In the genomic region with DNA sequence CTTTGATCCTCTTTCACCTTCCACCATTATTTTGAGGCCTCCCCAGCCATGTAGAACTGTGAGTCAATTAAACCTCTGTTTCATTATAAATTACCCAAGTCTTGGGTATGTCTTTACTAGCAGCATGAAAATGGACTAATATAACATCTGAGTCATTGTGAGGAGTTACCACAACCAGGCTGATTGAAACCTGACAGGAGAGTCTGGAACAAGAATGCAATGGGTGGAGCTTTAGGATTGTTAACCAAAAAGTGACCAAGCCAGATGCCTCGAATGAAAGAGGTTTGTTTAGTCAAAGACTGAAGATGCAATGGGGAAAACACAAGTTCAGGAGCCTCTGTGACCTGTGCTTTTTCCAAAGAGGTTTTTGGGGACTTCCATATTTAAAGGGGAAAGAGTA, we compare ENCODE assay signal across 26 cellular contexts.
A peak's percentile ranks its signal among the peaks of the same experiment; 100 is the strongest.
DNase-seq lines count a peak whose midpoint lies in the region; ATAC-seq, FAIRE-seq and TF ChIP-seq lines count a peak whose summit lies in the region.
"Had no signal": no experiment of that assay in that cellular context is flagged by ENCODE, and none has a peak within 500 bp of the region (broad histone marks: within the 10 kb centered on the region; RNA-seq: fewer than 3 reads in every experiment).

No MANE protein-coding gene starts in this region.

- 55 to 56% methylated on average over 1 of the region's 1 CpG for WGBS in heart right ventricle, 2 donors

- dilution Hi-C loops in keratinocyte (cut with MboI; ENCODE audit: extremely low pct_ligation_motif_present, low sequenced_read_pairs), result no loop called here

- H3K36me3 Mint-ChIP-seq in T-helper 2 cell treated with Interferon-gamma antibody and Interleukin-4, amounts not matched to agents 5 μg/mL and 100 μg/mL, for 36 hours (ENCODE audit: low read depth), result no peaks in the 10 kb centered on the region

- H3K27ac ChIP-seq in keratinocyte (ENCODE audit: control insufficient read depth, insufficient read depth, low read length) (peak overlapping the region; percentile 31), heart right ventricle (no peak overlapping the region)
- H3K27ac ChIP-seq: ascending aorta, psoas muscle, transverse colon had no signal

- peak overlapping the region; percentile 13 for H2AFZ ChIP-seq in keratinocyte (ENCODE audit: control insufficient read depth, low read length)
- H2AFZ ChIP-seq: hepatocyte had no signal

- H3K36me3 ChIP-seq in bronchial epithelial cell (ENCODE audit: control insufficient read depth, insufficient read depth, low read length) (no peaks in the 10 kb centered on the region), keratinocyte (ENCODE audit: control insufficient read depth in 2 of 2, extremely low read depth in 1 of 2, insufficient read depth in 2 of 2, low read length in 2 of 2) (no peaks in the 10 kb centered on the region), heart right ventricle (no peaks in the 10 kb centered on the region)
- H3K36me3 ChIP-seq: ascending aorta, HAP-1, transverse colon had no signal

- H3K27ac Mint-ChIP-seq in T-helper 2 cell treated with Interferon-gamma antibody and Interleukin-4, amounts not matched to agents 5 μg/mL and 100 μg/mL, for 36 hours, result no peak overlapping the region

- TF ChIP-seq CTCF in bronchial epithelial cell (IDR thresholded peaks at IDR 0.05; ENCODE audit: insufficient read depth, low read length, severe bottlenecking), result no peak
- TF ChIP-seq CTCF in keratinocyte (optimal IDR thresholded peaks at IDR 0.05 in 1 of 3, IDR thresholded peaks at IDR 0.05 in 1 of 3, conservative IDR thresholded peaks at IDR 0.05 in 1 of 3; ENCODE audit: extremely low read depth in 1 of 3, insufficient read depth in 2 of 3, low read length in 3 of 3), result no peak
- no peak for TF ChIP-seq CTCF in heart right ventricle (IDR thresholded peaks at IDR 0.05)

- peak overlapping the region; percentile 22 for H3K4me2 ChIP-seq in keratinocyte (ENCODE audit: control insufficient read depth, extremely low read depth, insufficient read depth, low read depth, low read length)
- H3K4me2 ChIP-seq: hepatocyte had no signal

- H3K9me3 Mint-ChIP-seq in T-helper 2 cell treated with Interferon-gamma antibody and Interleukin-4, amounts not matched to agents 5 μg/mL and 100 μg/mL, for 36 hours, result peaks cover 18% of the 10 kb centered on the region

- no peaks in the 10 kb centered on the region for H3K9me1 ChIP-seq in keratinocyte (ENCODE audit: control insufficient read depth, extremely low read depth, insufficient read depth, low read length)

- peak; percentile 2 for DNase-seq in EL
- DNase-seq in NCI-H226, result peak; percentile 24
- peak; percentile 88 for DNase-seq in bronchial epithelial cell (ENCODE audit: low read depth)
- DNase-seq in keratinocyte (ENCODE audit: low read depth, low spot score), result peak; percentile 26
- DNase-seq in T-helper 2 cell treated with Interferon-gamma antibody and Interleukin-4, amounts not matched to agents 5 μg/mL and 100 μg/mL, for 36 hours (ENCODE audit: low spot score), result no peak
- DNase-seq in H4 (ENCODE audit: low spot score), result no peak
- DNase-seq in heart right ventricle, result no peak
- DNase-seq: activated CD4-positive, alpha-beta T cell treated with anti-CD3 and anti-CD28 coated beads, Interleukin-2, amount 50 U/mL, for 4 hours; activated CD4-positive, CD25-positive, alpha-beta regulatory T cell; activated naive CD4-positive, alpha-beta T cell treated with anti-CD3 and anti-CD28 coated beads, Interleukin-2, amount 50 U/mL, for 16 hours; cerebellar nuclear complex; COR-L47; DMS79; foreskin melanocyte; kidney; NCI-H1092 treated with DMSO at 0.1 percent for 48 hours; NCI-H1930; NCI-H82; psoas muscle; transverse colon had no signal

- no peaks in the 10 kb centered on the region for H3K27me3 ChIP-seq in bronchial epithelial cell (ENCODE audit: control insufficient read depth, insufficient read depth, low read length)
- no peaks in the 10 kb centered on the region for H3K27me3 ChIP-seq in keratinocyte (ENCODE audit: control insufficient read depth, extremely low read depth, insufficient read depth, low read length)
- H3K27me3 ChIP-seq in heart right ventricle, result no peaks in the 10 kb centered on the region
- H3K27me3 ChIP-seq: ascending aorta, hepatocyte, transverse colon had no signal

- FAIRE-seq in bronchial epithelial cell (lab: Jason Lieb, UNC) (no peak), keratinocyte (lab: Jason Lieb, UNC) (peak; percentile 84)
- FAIRE-seq: kidney had no signal

- intact Hi-C loops in heart right ventricle (cut with DNase I), result no loop called here

- H3K4me3 ChIP-seq in bronchial epithelial cell (ENCODE audit: low read depth, low read length) (no peak overlapping the region), keratinocyte (ENCODE audit: control insufficient read depth in 2 of 3, extremely low read depth in 1 of 3, insufficient read depth in 2 of 3, low read depth in 1 of 3, low read length in 3 of 3) (no peak overlapping the region), heart right ventricle (no peak overlapping the region)
- H3K4me3 ChIP-seq: ascending aorta, HAP-1, hepatocyte, lung, psoas muscle, transverse colon had no signal

- ATAC-seq in GM21381 (IDR thresholded peaks at IDR 0.05; ENCODE audit: unreplicated experiment) (no peak), heart right ventricle (no peak)
- ATAC-seq: psoas muscle, Right ventricle myocardium inferior had no signal

- H3K9me3 ChIP-seq in keratinocyte (ENCODE audit: control insufficient read depth, low read depth, low read length) (no peaks in the 10 kb centered on the region), heart right ventricle (peaks cover 0 to 6% (median 0%) of the 10 kb centered on the region in 11 donors)
- H3K9me3 ChIP-seq: ascending aorta, HAP-1, psoas muscle, transverse colon had no signal

- no peaks in the 10 kb centered on the region for H3K4me1 Mint-ChIP-seq in T-helper 2 cell treated with Interferon-gamma antibody and Interleukin-4, amounts not matched to agents 5 μg/mL and 100 μg/mL, for 36 hours (ENCODE audit: low read depth)

- H3K79me2 ChIP-seq in keratinocyte (ENCODE audit: control insufficient read depth, insufficient read depth, low read length), result no peaks in the 10 kb centered on the region
- H3K79me2 ChIP-seq: hepatocyte had no signal

- no peak overlapping the region for H3K4me3 Mint-ChIP-seq in T-helper 2 cell treated with Interferon-gamma antibody and Interleukin-4, amounts not matched to agents 5 μg/mL and 100 μg/mL, for 36 hours

- H3K4me1 ChIP-seq in keratinocyte (ENCODE audit: control insufficient read depth, extremely low read depth, insufficient read depth, low read length), result peaks cover 14% of the 10 kb centered on the region
- H3K4me1 ChIP-seq in heart right ventricle, result no peaks in the 10 kb centered on the region
- H3K4me1 ChIP-seq: ascending aorta, psoas muscle, transverse colon had no signal

- H4K20me1 ChIP-seq in keratinocyte (ENCODE audit: control insufficient read depth, extremely low read depth, insufficient read depth, low read length), result no peaks in the 10 kb centered on the region

- H3K9ac ChIP-seq in keratinocyte (ENCODE audit: control insufficient read depth, extremely low read depth, insufficient read depth, low read length), result no peak overlapping the region

- H3K27me3 Mint-ChIP-seq in T-helper 2 cell treated with Interferon-gamma antibody and Interleukin-4, amounts not matched to agents 5 μg/mL and 100 μg/mL, for 36 hours (ENCODE audit: low read depth), result no peaks in the 10 kb centered on the region

Comparison
In these comparisons a context has a peak if more than half of its experiments do, and no peak if none do; other contexts are left out.
1. DNase-seq: peak in EL (single experiment), NCI-H226 (single experiment), bronchial epithelial cell (single experiment) and keratinocyte (single experiment); none in T-helper 2 cell treated with Interferon-gamma antibody and Interleukin-4, amounts not matched to agents 5 μg/mL and 100 μg/mL, for 36 hours (single experiment), H4 (single experiment) and heart right ventricle (0 of 2).